In genomic region chr5:54363669-54364068, GRCh38 we compare ENCODE assay signal across 16 cellular contexts.
"Had no signal": no experiment of that assay in that cellular context is flagged by ENCODE, and none has a peak within 500 bp of the region (broad histone marks: within the 10 kb centered on the region; RNA-seq: fewer than 3 reads in every experiment).

No MANE protein-coding gene starts in this region.

- H3K4me3 Mint-ChIP-seq: activated CD4-positive, alpha-beta T cell treated with anti-CD3 and anti-CD28 coated beads, Interleukin-2, amount 10 ng/mL, durations not matched to agents 24 days and 14 days; activated naive CD8-positive, alpha-beta T cell treated with anti-CD3 and anti-CD28 coated beads, Interleukin-2, amount 50 U/mL, for 24 hours; activated T-helper 1 cell treated with anti-CD3 and anti-CD28 coated beads, Interleukin-12 subunit alpha, Interleukin-12 subunit beta, Interleukin-2, Interleukin-4 antibody, amounts not matched to agents 30 ng/mL and 10 ng/mL and 1 ng/mL, durations not matched to agents 14 hours and 24 hours and 36 hours; naive thymus-derived CD4-positive, alpha-beta T cell; stimulated activated naive CD8-positive, alpha-beta T cell treated with anti-CD3 and anti-CD28 coated beads, Interleukin-15, amount 100 ng/mL, for 72 hours; WTC11 had no signal

- H3K36me3 Mint-ChIP-seq: naive thymus-derived CD4-positive, alpha-beta T cell; WTC11 had no signal

- H3K9me3 ChIP-seq: right atrium auricular region, testis had no signal

- ATAC-seq: activated naive CD8-positive, alpha-beta T cell treated with anti-CD3 and anti-CD28 coated beads, Interleukin-2, amount 50 U/mL, for 24 hours; left cardiac atrium; naive thymus-derived CD4-positive, alpha-beta T cell; stimulated activated naive CD8-positive, alpha-beta T cell treated with anti-CD3 and anti-CD28 coated beads, Interleukin-15, amount 100 ng/mL, for 72 hours; WTC11 had no signal

- H3K9me3 Mint-ChIP-seq: activated CD4-positive, alpha-beta T cell treated with anti-CD3 and anti-CD28 coated beads, Interleukin-2, amount 10 ng/mL, durations not matched to agents 24 days and 14 days; activated naive CD8-positive, alpha-beta T cell treated with anti-CD3 and anti-CD28 coated beads, Interleukin-2, amount 50 U/mL, for 24 hours; activated T-helper 1 cell treated with anti-CD3 and anti-CD28 coated beads, Interleukin-12 subunit alpha, Interleukin-12 subunit beta, Interleukin-2, Interleukin-4 antibody, amounts not matched to agents 30 ng/mL and 10 ng/mL and 1 ng/mL, durations not matched to agents 14 hours and 24 hours and 36 hours; stimulated activated naive CD8-positive, alpha-beta T cell treated with anti-CD3 and anti-CD28 coated beads, Interleukin-15, amount 100 ng/mL, for 72 hours had no signal

- H3K4me1 Mint-ChIP-seq: activated CD4-positive, alpha-beta T cell treated with anti-CD3 and anti-CD28 coated beads, Interleukin-2, amount 10 ng/mL, durations not matched to agents 24 days and 14 days; activated naive CD8-positive, alpha-beta T cell treated with anti-CD3 and anti-CD28 coated beads, Interleukin-2, amount 50 U/mL, for 24 hours; naive thymus-derived CD4-positive, alpha-beta T cell; stimulated activated naive CD8-positive, alpha-beta T cell treated with anti-CD3 and anti-CD28 coated beads, Interleukin-15, amount 100 ng/mL, for 72 hours had no signal

- H3K27me3 ChIP-seq: right atrium auricular region, testis had no signal

- H3K27ac ChIP-seq: right atrium auricular region, testis had no signal

- H3K36me3 ChIP-seq: right atrium auricular region had no signal

- H3K27ac Mint-ChIP-seq: activated CD4-positive, alpha-beta T cell treated with anti-CD3 and anti-CD28 coated beads, Interleukin-2, amount 10 ng/mL, durations not matched to agents 24 days and 14 days; activated naive CD8-positive, alpha-beta T cell treated with anti-CD3 and anti-CD28 coated beads, Interleukin-2, amount 50 U/mL, for 24 hours; activated T-helper 1 cell treated with anti-CD3 and anti-CD28 coated beads, Interleukin-12 subunit alpha, Interleukin-12 subunit beta, Interleukin-2, Interleukin-4 antibody, amounts not matched to agents 30 ng/mL and 10 ng/mL and 1 ng/mL, durations not matched to agents 14 hours and 24 hours and 36 hours; naive thymus-derived CD4-positive, alpha-beta T cell; stimulated activated naive CD8-positive, alpha-beta T cell treated with anti-CD3 and anti-CD28 coated beads, Interleukin-15, amount 100 ng/mL, for 72 hours; WTC11 had no signal

- DNase-seq: activated CD4-positive, alpha-beta T cell treated with anti-CD3 and anti-CD28 coated beads, Interleukin-2, amount 10 ng/mL, durations not matched to agents 24 days and 14 days; activated naive CD4-positive, alpha-beta T cell; activated naive CD8-positive, alpha-beta T cell treated with anti-CD3 and anti-CD28 coated beads, Interleukin-2, amount 50 U/mL, for 24 hours; central memory CD4-positive, alpha-beta T cell; cortex of kidney; effector memory CD4-positive, alpha-beta T cell; left cardiac atrium; naive thymus-derived CD4-positive, alpha-beta T cell; posterior cingulate gyrus; stimulated activated CD4-positive, alpha-beta T cell treated with anti-CD3 and anti-CD28 coated beads, Interleukin-4, amount 100 ng/mL, for 4 hours; stimulated activated naive CD8-positive, alpha-beta T cell treated with anti-CD3 and anti-CD28 coated beads, Interleukin-15, amount 100 ng/mL, for 72 hours; testis had no signal

- H3K4me3 ChIP-seq: right atrium auricular region, skin epidermis, testis had no signal
